Comparison of ENCODE assay signal across 14 cellular contexts in genomic region chr11:12013771-12014170, GRCh38. TPM values are rescaled to one million over a fixed set of nuclear protein-coding genes. Genes with fewer than 3 reads are reported as not detected.
A peak's percentile ranks its signal among the peaks of the same experiment; 100 is the strongest.
DNase-seq lines count a peak whose midpoint lies in the region; ATAC-seq and TF ChIP-seq lines count a peak whose summit lies in the region.
"Had no signal": no experiment of that assay in that cellular context is flagged by ENCODE, and none has a peak within 500 bp of the region (broad histone marks: within the 10 kb centered on the region; RNA-seq: fewer than 3 reads in every experiment).

No MANE protein-coding gene starts in this region.

- no peak overlapping the region for H3K27ac ChIP-seq in GM23338 (ENCODE audit: low read depth)
- no peak overlapping the region for H3K27ac ChIP-seq in PC-3 (ENCODE audit: low read length)
- no peak overlapping the region for H3K27ac ChIP-seq in right lobe of liver
- H3K27ac ChIP-seq: A549, C4-2B had no signal

- H3K4me2 ChIP-seq in GM23338: peak overlapping the region; percentile 64; the same call in 1 of the 2 replicates
- no peak overlapping the region for H3K4me2 ChIP-seq in PC-3 (ENCODE audit: low read length)
- H3K4me2 ChIP-seq: A549 had no signal

- H3K36me3 ChIP-seq in GM23338 (ENCODE audit: insufficient read depth) (no peaks in the 10 kb centered on the region), PC-3 (ENCODE audit: low read depth, low read length) (no peaks in the 10 kb centered on the region), right lobe of liver (no peaks in the 10 kb centered on the region)
- H3K36me3 ChIP-seq: BE2C had no signal

- H3K4me1 ChIP-seq in GM23338 (ENCODE audit: insufficient read depth) (peaks cover 17% of the 10 kb centered on the region), PC-3 (ENCODE audit: insufficient read depth, low read length) (no peaks in the 10 kb centered on the region), right lobe of liver (peaks cover 0 to 2% (median 0%) of the 10 kb centered on the region in 4 donors)

- CTCF ChIA-PET in PC-3 (lab: Charles Lee): no interaction called here

- H3K4me3 Mint-ChIP-seq in GM23338: no peak overlapping the region
- H3K4me3 Mint-ChIP-seq: CD4-positive, alpha-beta memory T cell had no signal

- peaks cover 15% of the 10 kb centered on the region for H3K4me1 Mint-ChIP-seq in GM23338

- intact Hi-C loops in PC-3 (cut with micrococcal nuclease): no loop called here
- intact Hi-C loops in right lobe of liver (cut with DNase I): no loop called here

- H3K27me3 ChIP-seq in GM23338 (ENCODE audit: insufficient read depth): peaks cover 11% of the 10 kb centered on the region; the same call in 1 of the 2 replicates
- no peaks in the 10 kb centered on the region for H3K27me3 ChIP-seq in PC-3 (ENCODE audit: low read length)
- H3K27me3 ChIP-seq in right lobe of liver: no peaks in the 10 kb centered on the region
- H3K27me3 ChIP-seq: BE2C had no signal

- H3K27ac Mint-ChIP-seq in GM23338: no peak overlapping the region
- H3K27ac Mint-ChIP-seq: CD4-positive, alpha-beta memory T cell had no signal

- ATAC-seq in GM23338: no peak
- ATAC-seq in PC-3: 0 out of 2 replicates have a peak, but pooled peaks have one; percentile 29
- no peak for ATAC-seq in right lobe of liver
- ATAC-seq in HG03045 (IDR thresholded peaks at IDR 0.05; ENCODE audit: unreplicated experiment): no peak
- ATAC-seq: A549, K562 had no signal

- H2AFZ ChIP-seq in GM23338 (no peak overlapping the region), PC-3 (ENCODE audit: low read length) (no peak overlapping the region)

- peaks cover 16% of the 10 kb centered on the region for H3K27me3 Mint-ChIP-seq in GM23338 (ENCODE audit: insufficient read depth, low read depth, poor library complexity)

- H3K79me2 ChIP-seq in GM23338 (replicated peaks; ENCODE audit: insufficient read depth) (no peaks in the 10 kb centered on the region), PC-3 (ENCODE audit: low read length) (no peaks in the 10 kb centered on the region)

- no peaks in the 10 kb centered on the region for H3K9me3 ChIP-seq in PC-3 (ENCODE audit: low read length)
- H3K9me3 ChIP-seq in right lobe of liver: no peaks in the 10 kb centered on the region
- H3K9me3 ChIP-seq: A549, BE2C had no signal

- BruUV-seq in PC-3 (replicated peaks; lab: Mats Ljungman, UMichigan): no TSS peak

- H3K4me3 ChIP-seq in GM23338: no peak overlapping the region
- H3K4me3 ChIP-seq in PC-3 (ENCODE audit: low read length): no peak overlapping the region
- H3K4me3 ChIP-seq in epithelial cell of esophagus (ENCODE audit: low read length): no peak overlapping the region
- no peak overlapping the region for H3K4me3 ChIP-seq in right lobe of liver
- H3K4me3 ChIP-seq: A549, K562 had no signal

- no peaks in the 10 kb centered on the region; the same call in 2 of the 3 replicates for H3K9me3 Mint-ChIP-seq in GM23338

- DNase-seq in GM23338 (ENCODE audit: low spot score) (no peak), PC-3 (peak; percentile 19), epithelial cell of esophagus (ENCODE audit: low read depth) (peak; percentile 38), right lobe of liver (no peak), NAMALWA (ENCODE audit: low spot score) (no peak), A172 (ENCODE audit: low spot score) (no peak)
- DNase-seq: BE2C; CD4-positive, alpha-beta memory T cell; DMS153; DND-41 had no signal

- 54% methylated on average over 3 of the region's 3 CpGs for WGBS in right lobe of liver (ENCODE audit: insufficient coverage, low coverage, low lambda C conversion rate, missing lambda C conversion rate)

- H3F3A ChIP-seq in GM23338 (replicated peaks; ENCODE audit: low read depth) (no peaks in the 10 kb centered on the region), PC-3 (ENCODE audit: low read length, unreplicated experiment) (no peaks in the 10 kb centered on the region)

- TF ChIP-seq POLR2A in right lobe of liver (IDR thresholded peaks at IDR 0.05): no peak

- POLR2A ChIA-PET in PC-3 (lab: Charles Lee; ENCODE audit: unreplicated experiment): no interaction called here

- H3K9ac ChIP-seq in PC-3 (ENCODE audit: low read length): no peak overlapping the region

- H3K9me2 ChIP-seq in GM23338 (ENCODE audit: insufficient read depth) (peaks cover 5% of the 10 kb centered on the region), PC-3 (replicated peaks; ENCODE audit: low read length) (no peaks in the 10 kb centered on the region)

- no peak for TF ChIP-seq CTCF in GM23338 (conservative IDR thresholded peaks at IDR 0.05; ENCODE audit: low read depth in 2 of 2)
- TF ChIP-seq CTCF in PC-3 (conservative IDR thresholded peaks at IDR 0.05; ENCODE audit: low read depth, low read length): no peak
- no peak for TF ChIP-seq CTCF in epithelial cell of esophagus (IDR thresholded peaks at IDR 0.05; ENCODE audit: insufficient read depth, low read depth, low read length, missing control alignments)
- no peak for TF ChIP-seq CTCF in right lobe of liver (IDR thresholded peaks at IDR 0.05)

- no peaks in the 10 kb centered on the region for H3K36me3 Mint-ChIP-seq in GM23338 (ENCODE audit: low read depth)
- H3K36me3 Mint-ChIP-seq: CD4-positive, alpha-beta memory T cell had no signal

- H4K20me1 ChIP-seq in GM23338 (replicated peaks; ENCODE audit: insufficient read depth) (no peaks in the 10 kb centered on the region), PC-3 (ENCODE audit: low read length) (no peaks in the 10 kb centered on the region)

TF ChIP-seq in GM23338, 12 proteins besides CTCF, POLR2A, EP300 and RAD21:
- no peak for TF ChIP-seq POLR2AphosphoS5 (IDR thresholded peaks at IDR 0.05; ENCODE audit: low read depth)
- TF ChIP-seq ZNF114 (CRISPR knock-in tag; IDR thresholded peaks at IDR 0.05): no peak
- TF ChIP-seq NANOG (IDR thresholded peaks at IDR 0.05; ENCODE audit: borderline replicate concordance): no peak
- TF ChIP-seq ZNF462 (CRISPR knock-in tag; IDR thresholded peaks at IDR 0.05): no peak
- TF ChIP-seq JUNB (IDR thresholded peaks at IDR 0.05; ENCODE audit: unreplicated experiment): no peak
TF ChIP-seq in GM23338: peak in this region for 0.

RNA-seq across cellular contexts. Expression of gene DKK3, which starts 5.3 kb away (rescaled TPM):
- 31.1 and 42.2 TPM in 2 replicates for total RNA-seq in GM23338 (2014; rRNA removed; shearing (Covaris generic))
- polyA plus RNA-seq in GM23338 (2016; fragmentation: Nextera tagmentation; extraction: Ambion mirVana): 14.8 and 16.8 TPM in 2 replicates
- 0.07 and 0.35 TPM in 2 replicates for total RNA-seq in PC-3 (2014; rRNA removed)
- 10 to 100 TPM in 2 of 6 experiments, 1 to 10 TPM in 4; 3.0 to 16.9 (median 5.5) TPM for total RNA-seq in right lobe of liver
- total RNA-seq in A172 (2014; rRNA removed; shearing (Covaris generic)): 439 and 474 TPM in 2 replicates

Comparison
In these comparisons a context has a peak if more than half of its experiments do, and no peak if none do; other contexts are left out.
1. DNase-seq: peak in PC-3 (single experiment) and epithelial cell of esophagus (single experiment); none in GM23338 (single experiment), right lobe of liver (0 of 3), NAMALWA (single experiment) and A172 (single experiment).
2. RNA of gene DKK3, which starts 5.3 kb away (total RNA-seq): 439 to 474 TPM in A172; 31.1 to 42.2 TPM in GM23338, 3.0 to 16.9 TPM in right lobe of liver and 0.07 to 0.35 TPM in PC-3; every median in the first group is over 10 times any median in the second.